In genomic region chr6:137861550-137862337, GRCh38 we compare ENCODE assay signal across 19 cellular contexts. TPM values are rescaled to one million over a fixed set of nuclear protein-coding genes. Genes with fewer than 3 reads are reported as not detected.
A peak's percentile ranks its signal among the peaks of the same experiment; 100 is the strongest.
DNase-seq lines count a peak whose midpoint lies in the region; ATAC-seq and TF ChIP-seq lines count a peak whose summit lies in the region.
"Had no signal": no experiment of that assay in that cellular context is flagged by ENCODE, and none has a peak within 500 bp of the region (broad histone marks: within the 10 kb centered on the region; RNA-seq: fewer than 3 reads in every experiment).

No MANE protein-coding gene starts in this region.

- H3F3A ChIP-seq in neural progenitor cell (ENCODE audit: low read depth): peaks cover 15% of the 10 kb centered on the region

- CTCF ChIA-PET in CD8-positive, alpha-beta T cell (lab: Charles Lee): interaction anchor here (0.8 to 1.6 kb wide), 4 partner anchors 9 to 153 kb away, joined by 3 to 6 read pairs (median 4); no protein-coding TSS in a partner anchor
- CTCF ChIA-PET in HEK293 (lab: Yijun Ruan, JAX): interaction anchor here (0.6 to 1.8 kb wide), 7 partner anchors 9 to 447 kb away, joined by 3 to 7 read pairs (median 4); no protein-coding TSS in a partner anchor

- H3K4me2 ChIP-seq in neural progenitor cell: no peak overlapping the region

- POLR2A ChIA-PET in CD8-positive, alpha-beta T cell (lab: Charles Lee): interaction anchor here (0.7 to 1.3 kb wide), 3 partner anchors 10 to 150 kb away, joined by 3 to 4 read pairs (median 4); no protein-coding TSS in a partner anchor
- POLR2A ChIA-PET in HEK293 (lab: Yijun Ruan, JAX): no interaction called here

- H2AFZ ChIP-seq in neural progenitor cell (replicated peaks): no peak overlapping the region

- no peak overlapping the region for H3K4me3 Mint-ChIP-seq in CD8-positive, alpha-beta T cell
- no peak overlapping the region for H3K4me3 Mint-ChIP-seq in neural progenitor cell
- no peak overlapping the region for H3K4me3 Mint-ChIP-seq in natural killer cell treated with Interleukin-12 subunit alpha and Interleukin-12 subunit beta and Interleukin-15 and Interleukin-18, amount 100 ng/mL, for 72 hours

- no peaks in the 10 kb centered on the region for H3K27me3 ChIP-seq in CD8-positive, alpha-beta T cell (ENCODE audit: insufficient read depth, low read length)
- H3K27me3 ChIP-seq in neural progenitor cell: no peaks in the 10 kb centered on the region
- H3K27me3 ChIP-seq: gastroesophageal sphincter, vagina had no signal

- H3K4me1 ChIP-seq in CD8-positive, alpha-beta T cell (ENCODE audit: insufficient read depth, low read length): peaks cover 9% of the 10 kb centered on the region
- H3K4me1 ChIP-seq in HEK293 (ENCODE audit: control insufficient read depth, insufficient read depth, low read length): peaks cover 11% of the 10 kb centered on the region
- peaks cover 19% of the 10 kb centered on the region for H3K4me1 ChIP-seq in neural progenitor cell

- no peak for TF ChIP-seq CTCF in CD8-positive, alpha-beta T cell (IDR thresholded peaks at IDR 0.05)
- TF ChIP-seq CTCF in HEK293 (tag by site-specific recombination; IDR thresholded peaks at IDR 0.05): no peak
- TF ChIP-seq CTCF in neural progenitor cell (IDR thresholded peaks at IDR 0.05): no peak

- H3K4me1 Mint-ChIP-seq in CD8-positive, alpha-beta T cell (ENCODE audit: low read depth): peaks cover 24% of the 10 kb centered on the region
- peaks cover 37% of the 10 kb centered on the region for H3K4me1 Mint-ChIP-seq in neural progenitor cell
- peaks cover 22 to 34% of the 10 kb centered on the region in 2 donors for H3K4me1 Mint-ChIP-seq in natural killer cell treated with Interleukin-12 subunit alpha and Interleukin-12 subunit beta and Interleukin-15 and Interleukin-18, amount 100 ng/mL, for 72 hours (ENCODE audit: low read depth in 2 of 2)

- no peak overlapping the region for H3K4me3 ChIP-seq in CD8-positive, alpha-beta T cell (ENCODE audit: low read depth, low read length)
- H3K4me3 ChIP-seq in HEK293 (ENCODE audit: low read depth, low read length) (no peak overlapping the region), neural progenitor cell (no peak overlapping the region)
- H3K4me3 ChIP-seq: gastroesophageal sphincter, GM12878, vagina had no signal

- no peak overlapping the region for H3K9ac ChIP-seq in neural progenitor cell

- H3K9me3 ChIP-seq in CD8-positive, alpha-beta T cell (ENCODE audit: low read length): no peaks in the 10 kb centered on the region
- H3K9me3 ChIP-seq in HEK293 (ENCODE audit: control insufficient read depth, insufficient read depth, low read depth, low read length): no peaks in the 10 kb centered on the region
- no peaks in the 10 kb centered on the region for H3K9me3 ChIP-seq in neural progenitor cell (ENCODE audit: low read depth)
- H3K9me3 ChIP-seq: gastroesophageal sphincter, vagina had no signal

- H3K9me3 Mint-ChIP-seq in CD8-positive, alpha-beta T cell: no peaks in the 10 kb centered on the region
- H3K9me3 Mint-ChIP-seq in neural progenitor cell: peaks cover 2% of the 10 kb centered on the region
- peaks cover 2% of the 10 kb centered on the region for H3K9me3 Mint-ChIP-seq in natural killer cell treated with Interleukin-12 subunit alpha and Interleukin-12 subunit beta and Interleukin-15 and Interleukin-18, amount 100 ng/mL, for 72 hours

- H3K79me2 ChIP-seq in neural progenitor cell (ENCODE audit: low read depth): no peaks in the 10 kb centered on the region

- intact Hi-C loops in CD8-positive, alpha-beta T cell (cut with DNase I, micrococcal nuclease): loop anchor here (2.0 to 10.0 kb wide), 2 partner anchors 33 to 543 kb away; partner anchors contain the start of gene HEBP2 (in 1 of the 2)

- H3K27me3 Mint-ChIP-seq in CD8-positive, alpha-beta T cell (ENCODE audit: low read depth): no peaks in the 10 kb centered on the region
- H3K27me3 Mint-ChIP-seq in neural progenitor cell (ENCODE audit: insufficient read depth, low read depth): no peaks in the 10 kb centered on the region
- no peaks in the 10 kb centered on the region for H3K27me3 Mint-ChIP-seq in natural killer cell treated with Interleukin-12 subunit alpha and Interleukin-12 subunit beta and Interleukin-15 and Interleukin-18, amount 100 ng/mL, for 72 hours

- H4K20me1 ChIP-seq in neural progenitor cell (ENCODE audit: low read depth): no peaks in the 10 kb centered on the region

- TF ChIP-seq POLR2A in erythroblast (IDR thresholded peaks at IDR 0.05; ENCODE audit: low read length): no peak

- H3K27ac Mint-ChIP-seq in CD8-positive, alpha-beta T cell: peak overlapping the region; percentile 66
- H3K27ac Mint-ChIP-seq in neural progenitor cell: peak overlapping the region; percentile 11
- peak overlapping the region in 1 of 2 donors; percentile 82 for H3K27ac Mint-ChIP-seq in natural killer cell treated with Interleukin-12 subunit alpha and Interleukin-12 subunit beta and Interleukin-15 and Interleukin-18, amount 100 ng/mL, for 72 hours

- H3K27ac ChIP-seq in CD8-positive, alpha-beta T cell (ENCODE audit: low read depth, low read length): no peak overlapping the region
- no peak overlapping the region for H3K27ac ChIP-seq in HEK293 (ENCODE audit: extremely low read depth, low read depth, low read length)
- H3K27ac ChIP-seq in neural progenitor cell: no peak overlapping the region
- H3K27ac ChIP-seq: vagina had no signal

- DNase-seq in CD8-positive, alpha-beta T cell: no peak
- DNase-seq in erythroblast (lab: John Stamatoyannopoulos, UW): peak; percentile 18 to 54
- DNase-seq in neural progenitor cell (ENCODE audit: low spot score): no peak
- no peak for DNase-seq in natural killer cell treated with Interleukin-12 subunit alpha and Interleukin-12 subunit beta and Interleukin-15 and Interleukin-18, amount 100 ng/mL, for 72 hours (ENCODE audit: low spot score)
- DNase-seq: activated CD4-positive, CD25-positive, alpha-beta regulatory T cell treated with anti-CD3 and anti-CD28 coated beads, Interleukin-2, amount 50 U/mL, for 72 hours; activated naive CD4-positive, alpha-beta T cell; AML-193; GDM1; left colon; NCI-H1417 treated with DMSO at 0.1 percent for 48 hours; NCI-H2171; NCI-H526 treated with DMSO at 0.1 percent for 48 hours; stimulated activated CD4-positive, alpha-beta T cell treated with anti-CD3 and anti-CD28 coated beads, Interleukin-1b, Interleukin-23, amount 100 ng/mL, for 48 hours had no signal

- no peaks in the 10 kb centered on the region for H3K36me3 ChIP-seq in CD8-positive, alpha-beta T cell (ENCODE audit: insufficient read depth, low read length)
- no peaks in the 10 kb centered on the region for H3K36me3 ChIP-seq in HEK293 (ENCODE audit: control insufficient read depth in 2 of 2, insufficient read depth in 1 of 2, low read length in 2 of 2)
- H3K36me3 ChIP-seq in neural progenitor cell: no peaks in the 10 kb centered on the region
- H3K36me3 ChIP-seq: gastroesophageal sphincter, vagina had no signal

- peaks cover 14% of the 10 kb centered on the region for H3K36me3 Mint-ChIP-seq in CD8-positive, alpha-beta T cell
- no peaks in the 10 kb centered on the region for H3K36me3 Mint-ChIP-seq in neural progenitor cell
- peaks cover 6% of the 10 kb centered on the region for H3K36me3 Mint-ChIP-seq in natural killer cell treated with Interleukin-12 subunit alpha and Interleukin-12 subunit beta and Interleukin-15 and Interleukin-18, amount 100 ng/mL, for 72 hours

- ATAC-seq in CD8-positive, alpha-beta T cell: no peak
- no peak for ATAC-seq in natural killer cell treated with Interleukin-12 subunit alpha and Interleukin-12 subunit beta and Interleukin-15 and Interleukin-18, amount 100 ng/mL, for 72 hours
- ATAC-seq in HG02623 (IDR thresholded peaks at IDR 0.05; ENCODE audit: unreplicated experiment) (no peak), GM21447 (IDR thresholded peaks at IDR 0.05; ENCODE audit: unreplicated experiment) (no peak)
- ATAC-seq: gastroesophageal sphincter, GM12878, left colon had no signal

TF ChIP-seq in HEK293, 187 proteins besides CTCF, POLR2A, EP300 and RAD21 (continues in another document):
- TF ChIP-seq ZNF426 (tag by site-specific recombination; IDR thresholded peaks at IDR 0.05) (no peak), SCRT1 (tag by site-specific recombination; IDR thresholded peaks at IDR 0.05; ENCODE audit: borderline replicate concordance) (no peak), ZBTB17 (tag by site-specific recombination; IDR thresholded peaks at IDR 0.05) (peak; percentile 49; the same call in 1 of the 2 replicates), PRDM4 (tag by site-specific recombination; IDR thresholded peaks at IDR 0.05) (no peak), ZNF623 (tag by site-specific recombination; IDR thresholded peaks at IDR 0.05) (peak; percentile 56)

RNA-seq across cellular contexts. Expression of gene TNFAIP3, which starts 5.3 kb away (rescaled TPM):
- 1,000 to 10,000 TPM; 3,739 to 3,807 TPM for total RNA-seq in CD8-positive, alpha-beta T cell
- total RNA-seq in neural progenitor cell (ENCODE audit: low replicate concordance): 1.8 and 5.3 TPM in 2 replicates
- total RNA-seq in natural killer cell treated with Interleukin-12 subunit alpha and Interleukin-12 subunit beta and Interleukin-15 and Interleukin-18, amount 100 ng/mL, for 72 hours: 100 to 1,000 TPM; 121 to 244 TPM

Comparison
In these comparisons a context has a peak if more than half of its experiments do, and no peak if none do; other contexts are left out.
1. DNase-seq: peak in erythroblast (2 of 2); none in CD8-positive, alpha-beta T cell (0 of 7), neural progenitor cell (single experiment) and natural killer cell treated with Interleukin-12 subunit alpha and Interleukin-12 subunit beta and Interleukin-15 and Interleukin-18, amount 100 ng/mL, for 72 hours (single experiment).
2. RNA of gene TNFAIP3, which starts 5.3 kb away (total RNA-seq): 3,739 to 3,807 TPM in CD8-positive, alpha-beta T cell and 121 to 244 TPM in natural killer cell treated with Interleukin-12 subunit alpha and Interleukin-12 subunit beta and Interleukin-15 and Interleukin-18, amount 100 ng/mL, for 72 hours; 1.8 to 5.3 TPM in neural progenitor cell; every median in the first group is over 10 times any median in the second.